20 cellular contexts compared by ENCODE assay signal in genomic region chr20:45268531-45268930, GRCh38. TPM values are rescaled to one million over a fixed set of nuclear protein-coding genes. Genes with fewer than 3 reads are reported as not detected.
DNase-seq lines count a peak whose midpoint lies in the region; ATAC-seq and TF ChIP-seq lines count a peak whose summit lies in the region.
"Had no signal": no experiment of that assay in that cellular context is flagged by ENCODE, and none has a peak within 500 bp of the region (broad histone marks: within the 10 kb centered on the region; RNA-seq: fewer than 3 reads in every experiment).

No MANE protein-coding gene starts in this region.

- H3K27me3 Mint-ChIP-seq in HFFc6 (ENCODE audit: insufficient read depth) (peaks cover 24% of the 10 kb centered on the region), immature natural killer cell (ENCODE audit: low read depth in 3 of 3) (peaks cover 7 to 10% (median 7%) of the 10 kb centered on the region in 3 donors)

- no peak overlapping the region for H3K4me3 ChIP-seq in fibroblast of the aortic adventitia (ENCODE audit: low read depth, low read length)
- H3K4me3 ChIP-seq: A549 had no signal

- ATAC-seq in HG03280 (IDR thresholded peaks at IDR 0.05; ENCODE audit: unreplicated experiment) (no peak), GM18873 (IDR thresholded peaks at IDR 0.05; ENCODE audit: low FRiP score, unreplicated experiment) (no peak)
- ATAC-seq: A549, HepG2 had no signal

- H3K27ac Mint-ChIP-seq in HFFc6 (no peak overlapping the region), immature natural killer cell (no peak overlapping the region)
- H3K27ac Mint-ChIP-seq: CD4-positive, alpha-beta memory T cell had no signal

- H3K4me3 Mint-ChIP-seq in HFFc6 (no peak overlapping the region), immature natural killer cell (no peak overlapping the region)
- H3K4me3 Mint-ChIP-seq: CD4-positive, alpha-beta memory T cell had no signal

- H3K9me3 Mint-ChIP-seq in HFFc6 (no peaks in the 10 kb centered on the region), immature natural killer cell (no peaks in the 10 kb centered on the region)

- TF ChIP-seq CTCF in HFFc6 (IDR thresholded peaks at IDR 0.05) (no peak), VCaP (conservative IDR thresholded peaks at IDR 0.05) (no peak), fibroblast of the aortic adventitia (IDR thresholded peaks at IDR 0.05; ENCODE audit: insufficient read depth, low read length) (no peak)

- H3K36me3 Mint-ChIP-seq in HFFc6 (ENCODE audit: low read depth) (no peaks in the 10 kb centered on the region), immature natural killer cell (no peaks in the 10 kb centered on the region)
- H3K36me3 Mint-ChIP-seq: CD4-positive, alpha-beta memory T cell had no signal

- H3K27ac ChIP-seq in VCaP, result peak overlapping the region; percentile 69; the same call in 1 of the 2 replicates
- H3K27ac ChIP-seq: A549 had no signal

- DNase-seq in HFFc6, result peak; percentile 10
- DNase-seq in fibroblast of the aortic adventitia (ENCODE audit: low read depth), result peak; percentile 67
- peak; percentile 43 for DNase-seq in renal cortical epithelial cell (ENCODE audit: low read depth)
- no peak for DNase-seq in immature natural killer cell
- DNase-seq: CD4-positive, alpha-beta memory T cell; DMS153; GDM1; KBM-7; NCI-H1694 treated with DMSO at 0.1 percent for 48 hours; NCI-H345; NCI-H524 treated with DMSO at 0.1 percent for 48 hours had no signal

- no peaks in the 10 kb centered on the region for H3K4me1 Mint-ChIP-seq in HFFc6 (ENCODE audit: low read depth)
- H3K4me1 Mint-ChIP-seq in immature natural killer cell, result no peaks in the 10 kb centered on the region
- H3K4me1 Mint-ChIP-seq: CD4-positive, alpha-beta memory T cell had no signal

RNA-seq across cellular contexts. Expression of gene SLPI, which starts 14.2 kb away (rescaled TPM):
- under 1 TPM in 2 of 6 experiments, not detected in 4; 0.33 to 0.66 TPM for total RNA-seq in HFFc6 (2021; fragmentation: NEBNext Ultra II Directional; extraction: Animal tissue kit (Norgen Biotek cat#: 25700))
- 0.63 and 12.9 TPM in 2 replicates for total RNA-seq in fibroblast of the aortic adventitia (ENCODE audit: low replicate concordance)
- total RNA-seq in renal cortical epithelial cell, result 58.2 and 256 TPM in 2 replicates
- polyA plus RNA-seq in immature natural killer cell, result not detected
- total RNA-seq: CD4-positive, alpha-beta memory T cell; Daoy; H1; HepG2; SK-MEL-5 had no signal
- polyA plus RNA-seq: CD4-positive, alpha-beta memory T cell; H1 had no signal

RNA-seq across cellular contexts. Expression of gene RBPJL, which starts 38.1 kb away (rescaled TPM):
- total RNA-seq in HFFc6 (2021; fragmentation: NEBNext Ultra II Directional; extraction: Animal tissue kit (Norgen Biotek cat#: 25700)), result not detected
- total RNA-seq in fibroblast of the aortic adventitia (ENCODE audit: low replicate concordance), result not detected in 2 replicates
- not detected in 2 replicates for total RNA-seq in renal cortical epithelial cell
- not detected for polyA plus RNA-seq in immature natural killer cell
- total RNA-seq: CD4-positive, alpha-beta memory T cell; Daoy; HepG2; SK-MEL-5 had no signal
- polyA plus RNA-seq: A549; BJ; CD4-positive, alpha-beta memory T cell; HepG2 had no signal

RNA-seq across cellular contexts. Expression of gene MATN4, which starts 39.6 kb away (rescaled TPM):
- not detected for total RNA-seq in HFFc6 (2021; fragmentation: NEBNext Ultra II Directional; extraction: Animal tissue kit (Norgen Biotek cat#: 25700))
- total RNA-seq in fibroblast of the aortic adventitia (ENCODE audit: low replicate concordance) (not detected in 2 replicates), renal cortical epithelial cell (not detected in 2 replicates)
- polyA plus RNA-seq in immature natural killer cell, result not detected
- total RNA-seq: CD4-positive, alpha-beta memory T cell; Daoy; HepG2 had no signal
- polyA plus RNA-seq: CD4-positive, alpha-beta memory T cell; HepG2 had no signal

RNA-seq across cellular contexts. Expression of gene SEMG2, which starts 47.4 kb away (rescaled TPM):
- total RNA-seq in HFFc6 (2021; fragmentation: NEBNext Ultra II Directional; extraction: Animal tissue kit (Norgen Biotek cat#: 25700)), result not detected
- total RNA-seq in fibroblast of the aortic adventitia (ENCODE audit: low replicate concordance) (not detected in 2 replicates), renal cortical epithelial cell (not detected in 2 replicates)
- not detected for polyA plus RNA-seq in immature natural killer cell
- total RNA-seq: CD4-positive, alpha-beta memory T cell; Daoy; H1; HepG2; SK-MEL-5 had no signal
- polyA plus RNA-seq: A549; BJ; CD4-positive, alpha-beta memory T cell; H1; HepG2 had no signal

Comparison
In these comparisons a context has a peak if more than half of its experiments do, and no peak if none do; other contexts are left out.
1. DNase-seq: peak in HFFc6 (single experiment), fibroblast of the aortic adventitia (single experiment) and renal cortical epithelial cell (single experiment); none in immature natural killer cell (0 of 3).